ENCODE assay signal across 8 cellular contexts in the genomic region with DNA sequence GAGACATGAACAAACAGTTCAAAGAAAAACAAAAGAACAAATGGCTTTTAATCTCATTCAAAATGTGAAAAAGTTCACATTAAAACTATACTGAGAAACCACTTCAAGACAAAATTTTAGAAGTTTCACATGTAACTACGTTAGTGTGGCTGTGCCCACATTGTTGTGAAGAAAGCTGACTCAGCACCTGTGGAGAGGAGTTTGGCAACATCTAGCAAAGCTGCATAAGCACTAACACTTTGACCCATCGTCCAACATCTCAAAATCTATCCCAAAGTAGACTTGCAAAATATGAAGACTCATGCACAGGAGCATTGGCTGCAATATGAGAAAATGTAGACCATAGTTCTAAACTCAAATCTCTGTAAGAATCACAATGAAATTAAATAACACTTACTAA.
A peak's percentile ranks its signal among the peaks of the same experiment; 100 is the strongest.
DNase-seq lines count a peak whose midpoint lies in the region; ATAC-seq, FAIRE-seq and TF ChIP-seq lines count a peak whose summit lies in the region.
"Not testable (repeated sequence)": the region's sequence is repeated elsewhere in the genome, so short reads cannot be mapped to it uniquely, and the experiment has no call there.

No MANE protein-coding gene starts in this region.

- not testable (repeated sequence) for FAIRE-seq in A549 (lab: Jason Lieb, UNC)
- FAIRE-seq in astrocyte (lab: Jason Lieb, UNC): peak; percentile 26

- not testable (repeated sequence) for H3K27me3 Mint-ChIP-seq in T-helper 2 cell treated with Interferon-gamma antibody and Interleukin-4, amounts not matched to agents 5 μg/mL and 100 μg/mL, for 36 hours (ENCODE audit: low read depth); activated CD4-positive, alpha-beta memory T cell treated with anti-CD3 and anti-CD28 coated beads for 36 hours; astrocyte (ENCODE audit: low read depth, unreplicated experiment); central memory CD8-positive, alpha-beta T cell

- not testable (repeated sequence) for H3K4me1 ChIP-seq in A549; astrocyte (ENCODE audit: insufficient read depth, low read length)
- peaks cover 46% of the 10 kb centered on the region for H3K4me1 ChIP-seq in KMS-11 (ENCODE audit: low read depth, poor library complexity, severe bottlenecking)

- DNase-seq in A549 (ENCODE audit: low read depth in 1 of 2, low spot score in 1 of 2); astrocyte (ENCODE audit: low read depth); central memory CD8-positive, alpha-beta T cell (ENCODE audit: low spot score in 2 of 2); left lobe of liver (ENCODE audit: low spot score): not testable (repeated sequence)
- peak; percentile 25 for DNase-seq in T-helper 2 cell treated with Interferon-gamma antibody and Interleukin-4, amounts not matched to agents 5 μg/mL and 100 μg/mL, for 36 hours (ENCODE audit: low spot score)
- DNase-seq in activated CD4-positive, alpha-beta memory T cell treated with anti-CD3 and anti-CD28 coated beads for 36 hours: peak; percentile 12
- DNase-seq in stimulated activated CD4-positive, alpha-beta T cell treated with anti-CD3 and anti-CD28 coated beads, Interleukin-1b, Interleukin-23, amount 100 ng/mL, for 48 hours: peak; percentile 2

- not testable (repeated sequence) for H3K9me3 Mint-ChIP-seq in T-helper 2 cell treated with Interferon-gamma antibody and Interleukin-4, amounts not matched to agents 5 μg/mL and 100 μg/mL, for 36 hours; activated CD4-positive, alpha-beta memory T cell treated with anti-CD3 and anti-CD28 coated beads for 36 hours; astrocyte (ENCODE audit: unreplicated experiment); central memory CD8-positive, alpha-beta T cell

- H3K27ac ChIP-seq in A549; astrocyte (ENCODE audit: low read depth, low read length): not testable (repeated sequence)
- peak overlapping the region; percentile 78 for H3K27ac ChIP-seq in KMS-11

- WGBS in A549 (ENCODE audit: missing lambda C conversion rate): 0% methylated on average over 1 of the region's 2 CpGs

- intact Hi-C loops in activated CD4-positive, alpha-beta memory T cell treated with anti-CD3 and anti-CD28 coated beads for 36 hours (cut with micrococcal nuclease): not testable (repeated sequence)

- H3K9me3 ChIP-seq in A549; astrocyte (ENCODE audit: insufficient read depth, low read depth, low read length): not testable (repeated sequence)

- TF ChIP-seq EP300 in A549 (IDR thresholded peaks at IDR 0.05): not testable (repeated sequence)

- H3K4me2 ChIP-seq in A549; astrocyte (ENCODE audit: low read length): not testable (repeated sequence)
- peak overlapping the region; percentile 18; the same call in 1 of the 2 replicates for H3K4me2 ChIP-seq in KMS-11

- CTCF ChIA-PET in A549 (lab: Yijun Ruan, JAX); activated CD4-positive, alpha-beta memory T cell treated with anti-CD3 and anti-CD28 coated beads for 36 hours (lab: Charles Lee): not testable (repeated sequence)

- H3K79me2 ChIP-seq in KMS-11 (ENCODE audit: insufficient read depth, low read depth); astrocyte (ENCODE audit: insufficient read depth, low read length): not testable (repeated sequence)

- not testable (repeated sequence) for H2AFZ ChIP-seq in KMS-11 (ENCODE audit: low read depth); astrocyte (ENCODE audit: low read depth, low read length)

- not testable (repeated sequence) for H3K4me3 ChIP-seq in A549; KMS-11 (IDR thresholded peaks at IDR 0.05; ENCODE audit: insufficient read depth, low read depth, low read length); astrocyte (ENCODE audit: insufficient read depth, low read depth, low read length)

- not testable (repeated sequence) for H3K27me3 ChIP-seq in KMS-11 (ENCODE audit: insufficient read depth, low read depth); astrocyte (ENCODE audit: insufficient read depth, low read length)

- POLR2A ChIA-PET in A549 (lab: Yijun Ruan, JAX); activated CD4-positive, alpha-beta memory T cell treated with anti-CD3 and anti-CD28 coated beads for 36 hours (lab: Charles Lee): not testable (repeated sequence)

- not testable (repeated sequence) for H3K27ac Mint-ChIP-seq in T-helper 2 cell treated with Interferon-gamma antibody and Interleukin-4, amounts not matched to agents 5 μg/mL and 100 μg/mL, for 36 hours; activated CD4-positive, alpha-beta memory T cell treated with anti-CD3 and anti-CD28 coated beads for 36 hours; astrocyte (ENCODE audit: unreplicated experiment); central memory CD8-positive, alpha-beta T cell (ENCODE audit: low read depth)

- not testable (repeated sequence) for TF ChIP-seq RAD21 in A549 (conservative IDR thresholded peaks at IDR 0.05 in 1 of 2, IDR thresholded peaks at IDR 0.05 in 1 of 2)

- not testable (repeated sequence) for H3K36me3 Mint-ChIP-seq in T-helper 2 cell treated with Interferon-gamma antibody and Interleukin-4, amounts not matched to agents 5 μg/mL and 100 μg/mL, for 36 hours (ENCODE audit: low read depth); activated CD4-positive, alpha-beta memory T cell treated with anti-CD3 and anti-CD28 coated beads for 36 hours; astrocyte (ENCODE audit: low read depth, unreplicated experiment); central memory CD8-positive, alpha-beta T cell (ENCODE audit: insufficient read depth)

- not testable (repeated sequence) for H3K36me3 ChIP-seq in KMS-11 (ENCODE audit: insufficient read depth); astrocyte (ENCODE audit: insufficient read depth, low read length)

- not testable (repeated sequence) for H3K4me1 Mint-ChIP-seq in T-helper 2 cell treated with Interferon-gamma antibody and Interleukin-4, amounts not matched to agents 5 μg/mL and 100 μg/mL, for 36 hours (ENCODE audit: low read depth); activated CD4-positive, alpha-beta memory T cell treated with anti-CD3 and anti-CD28 coated beads for 36 hours (ENCODE audit: low read depth); astrocyte (ENCODE audit: low read depth, unreplicated experiment); central memory CD8-positive, alpha-beta T cell

- ATAC-seq in A549: not testable (repeated sequence)
- peak; percentile 40 for ATAC-seq in central memory CD8-positive, alpha-beta T cell (replicated peaks; ENCODE audit: extremely low read depth, poor library complexity, severe bottlenecking)
- ATAC-seq in left lobe of liver: peak; percentile 85

- not testable (repeated sequence) for H3K4me3 Mint-ChIP-seq in T-helper 2 cell treated with Interferon-gamma antibody and Interleukin-4, amounts not matched to agents 5 μg/mL and 100 μg/mL, for 36 hours; activated CD4-positive, alpha-beta memory T cell treated with anti-CD3 and anti-CD28 coated beads for 36 hours; astrocyte (ENCODE audit: unreplicated experiment); central memory CD8-positive, alpha-beta T cell

- H3K9ac ChIP-seq in KMS-11: peak overlapping the region; percentile 27; the same call in 1 of the 2 replicates
- H3K9ac ChIP-seq in astrocyte (ENCODE audit: low read length): not testable (repeated sequence)

- not testable (repeated sequence) for TF ChIP-seq CTCF in A549 (IDR thresholded peaks at IDR 0.05); KMS-11 (conservative IDR thresholded peaks at IDR 0.05; ENCODE audit: low read depth, low read length); astrocyte (IDR thresholded peaks at IDR 0.05; ENCODE audit: insufficient read depth, low read depth, low read length)

- TF ChIP-seq POLR2A in A549 (IDR thresholded peaks at IDR 0.05; ENCODE audit: low read length): not testable (repeated sequence)

- H4K20me1 ChIP-seq in KMS-11 (ENCODE audit: insufficient read depth); astrocyte (ENCODE audit: insufficient read depth, low read length): not testable (repeated sequence)

TF ChIP-seq in A549, 52 proteins besides CTCF, POLR2A, EP300 and RAD21:
- peak; percentile 14 for TF ChIP-seq MAFK (IDR thresholded peaks at IDR 0.05; ENCODE audit: partially characterized antibody)
